ENCODE assay signal across 23 cellular contexts in genomic region chr3:120468635-120469295, GRCh38. TPM values are rescaled to one million over a fixed set of nuclear protein-coding genes. Genes with fewer than 3 reads are reported as not detected.
A peak's percentile ranks its signal among the peaks of the same experiment; 100 is the strongest.
DNase-seq lines count a peak whose midpoint lies in the region; ATAC-seq and TF ChIP-seq lines count a peak whose summit lies in the region.
"Had no signal": no experiment of that assay in that cellular context is flagged by ENCODE, and none has a peak within 500 bp of the region (broad histone marks: within the 10 kb centered on the region; RNA-seq: fewer than 3 reads in every experiment).

No MANE protein-coding gene starts in this region.

- peak overlapping the region; percentile 32; the same call in 1 of the 2 replicates for H3K27ac ChIP-seq in IMR-90 (ENCODE audit: insufficient read depth, low read length)
- H3K27ac ChIP-seq in mesodermal cell (ENCODE audit: low read depth, low read length, severe bottlenecking): peak overlapping the region; percentile 85
- H3K27ac ChIP-seq: BLaER1, lower lobe of right lung, Peyer's patch, psoas muscle, upper lobe of left lung had no signal

- BruUV-seq in Calu3 (replicated peaks; lab: Mats Ljungman, UMichigan): no TSS peak
- no TSS peak for BruUV-seq in IMR-90 (replicated peaks; lab: Mats Ljungman, UMichigan)

- peaks cover 62% of the 10 kb centered on the region for H3K4me1 Mint-ChIP-seq in Calu3 (ENCODE audit: low read depth, unreplicated experiment)
- H3K4me1 Mint-ChIP-seq in activated T-helper 2 cell treated with anti-CD3 and anti-CD28 coated beads, Interferon-gamma antibody, Interleukin-2, Interleukin-4, amounts not matched to agents 10 μg/mL and 5 μg/mL and 100 μg/mL, durations not matched to agents 14 hours and 24 hours and 36 hours (ENCODE audit: low read depth): no peaks in the 10 kb centered on the region
- H3K4me1 Mint-ChIP-seq: activated naive CD8-positive, alpha-beta T cell treated with anti-CD3 and anti-CD28 coated beads, Interleukin-2, amount 50 U/mL, for 24 hours had no signal

- H2AK9ac ChIP-seq in IMR-90 (replicated peaks; ENCODE audit: low read depth, low read length, poor library complexity): no peak overlapping the region

- peak; percentile 15 for DNase-seq in Calu3
- no peak for DNase-seq in IMR-90
- no peak for DNase-seq in epithelial cell of esophagus (ENCODE audit: low read depth)
- DNase-seq in activated T-helper 2 cell treated with anti-CD3 and anti-CD28 coated beads, Interferon-gamma antibody, Interleukin-2, Interleukin-4, amounts not matched to agents 10 μg/mL and 5 μg/mL and 100 μg/mL, durations not matched to agents 14 hours and 24 hours and 36 hours (ENCODE audit: low spot score): no peak
- DNase-seq in SIG-M5 (lab: John Stamatoyannopoulos, UW): no peak
- DNase-seq: activated CD4-positive, alpha-beta T cell treated with anti-CD3 and anti-CD28 coated beads for 1 hour; activated CD8-positive, alpha-beta T cell treated with anti-CD3 and anti-CD28 coated beads, Interleukin-2, amount 10 ng/mL, durations not matched to agents 7 days and 5 days; activated gamma-delta T cell; activated naive CD8-positive, alpha-beta T cell treated with anti-CD3 and anti-CD28 coated beads, Interleukin-2, amount 50 U/mL, for 24 hours; activated T-cell treated with anti-CD3 and anti-CD28 coated beads for 4 hours; Karpas-422; lower lobe of right lung; MV-4-11; NCI-H1694; NCI-H2171; NCI-H524 treated with DMSO at 0.1 percent for 48 hours; Peyer's patch; psoas muscle; upper lobe of left lung had no signal

- H3K36me3 ChIP-seq in IMR-90 (ENCODE audit: control insufficient read depth, insufficient read depth, low read length) (no peaks in the 10 kb centered on the region), mesodermal cell (ENCODE audit: control insufficient read depth, insufficient read depth, low read length) (no peaks in the 10 kb centered on the region)
- H3K36me3 ChIP-seq: BLaER1, lower lobe of right lung, Peyer's patch, upper lobe of left lung had no signal

- TF ChIP-seq CTCF in Calu3 (IDR thresholded peaks at IDR 0.05; ENCODE audit: unreplicated experiment): no peak
- no peak for TF ChIP-seq CTCF in IMR-90 (conservative IDR thresholded peaks at IDR 0.05; ENCODE audit: low read depth, low read length)
- TF ChIP-seq CTCF in epithelial cell of esophagus (IDR thresholded peaks at IDR 0.05; ENCODE audit: insufficient read depth, low read depth, low read length, missing control alignments): peak; percentile 7

- H3K23ac ChIP-seq in IMR-90 (ENCODE audit: low read depth, low read length): 0 out of 2 replicates have a peak overlapping the region, but pooled peaks have one; percentile 1

- no peak overlapping the region for H3K4me2 ChIP-seq in IMR-90 (ENCODE audit: low read depth, low read length)
- H3K4me2 ChIP-seq: BLaER1 had no signal

- H3K4me3 ChIP-seq in IMR-90 (ENCODE audit: insufficient read depth, low read depth, low read length): no peak overlapping the region
- no peak overlapping the region for H3K4me3 ChIP-seq in epithelial cell of esophagus (ENCODE audit: low read length)
- no peak overlapping the region for H3K4me3 ChIP-seq in mesodermal cell (ENCODE audit: extremely low read depth, insufficient read depth, low read length, poor library complexity, severe bottlenecking)
- H3K4me3 ChIP-seq: BLaER1, lower lobe of right lung, Peyer's patch, psoas muscle, upper lobe of left lung had no signal

- peak overlapping the region; percentile 84 for H2BK5ac ChIP-seq in IMR-90 (ENCODE audit: low read depth, low read length, poor library complexity, severe bottlenecking)

- WGBS in IMR-90 (ENCODE audit: extremely low coverage in 2 of 2, insufficient read length in 1 of 2), 2 experiments: 63% methylated on average over 1 of the region's 5 CpGs; no CpG with 5 or more reads in 1 of the 2 experiments
- 75 to 87% methylated on average over 4 of the region's 5 CpGs for WGBS in mesodermal cell (ENCODE audit: insufficient coverage in 2 of 2), 2 experiments

- H3K9ac ChIP-seq in IMR-90 (ENCODE audit: low read depth, low read length): no peak overlapping the region
- H3K9ac ChIP-seq: BLaER1 had no signal

- H4K91ac ChIP-seq in IMR-90 (ENCODE audit: insufficient read depth, low read depth, low read length): peak overlapping the region; percentile 85

- H3K27ac Mint-ChIP-seq in Calu3 (ENCODE audit: unreplicated experiment): peak overlapping the region; percentile 85
- no peak overlapping the region for H3K27ac Mint-ChIP-seq in activated T-helper 2 cell treated with anti-CD3 and anti-CD28 coated beads, Interferon-gamma antibody, Interleukin-2, Interleukin-4, amounts not matched to agents 10 μg/mL and 5 μg/mL and 100 μg/mL, durations not matched to agents 14 hours and 24 hours and 36 hours
- H3K27ac Mint-ChIP-seq: activated CD8-positive, alpha-beta T cell treated with anti-CD3 and anti-CD28 coated beads, Interleukin-2, amount 10 ng/mL, durations not matched to agents 7 days and 5 days; activated naive CD8-positive, alpha-beta T cell treated with anti-CD3 and anti-CD28 coated beads, Interleukin-2, amount 50 U/mL, for 24 hours had no signal

- peak overlapping the region; percentile 87; the same call in 1 of the 3 replicates for H2BK15ac ChIP-seq in IMR-90 (ENCODE audit: low read depth, low read length)

- H3K56ac ChIP-seq in IMR-90 (ENCODE audit: extremely low read depth, insufficient read depth, low read length): no peak overlapping the region

- intact Hi-C loops in Calu3 (cut with micrococcal nuclease; ENCODE audit: unreplicated experiment) (no loop called here), IMR-90 (cut with micrococcal nuclease) (no loop called here)
- intact Hi-C loops in activated T-helper 2 cell treated with anti-CD3 and anti-CD28 coated beads, Interferon-gamma antibody, Interleukin-2, Interleukin-4, amounts not matched to agents 10 μg/mL and 5 μg/mL and 100 μg/mL, durations not matched to agents 14 hours and 24 hours and 36 hours (cut with micrococcal nuclease): no loop called here

- POLR2A ChIA-PET in IMR-90 (lab: Charles Lee; ENCODE audit: unreplicated experiment): no interaction called here

- in situ Hi-C loops in IMR-90 (cut with MboI; ENCODE audit: low sequenced_read_pairs): no loop called here

- peaks cover 6% of the 10 kb centered on the region for H3K9me3 Mint-ChIP-seq in Calu3 (ENCODE audit: low read depth, unreplicated experiment)
- no peaks in the 10 kb centered on the region for H3K9me3 Mint-ChIP-seq in activated T-helper 2 cell treated with anti-CD3 and anti-CD28 coated beads, Interferon-gamma antibody, Interleukin-2, Interleukin-4, amounts not matched to agents 10 μg/mL and 5 μg/mL and 100 μg/mL, durations not matched to agents 14 hours and 24 hours and 36 hours
- H3K9me3 Mint-ChIP-seq: activated naive CD8-positive, alpha-beta T cell treated with anti-CD3 and anti-CD28 coated beads, Interleukin-2, amount 50 U/mL, for 24 hours had no signal

- H3K36me3 Mint-ChIP-seq in Calu3 (ENCODE audit: insufficient read depth, unreplicated experiment): peaks cover 12% of the 10 kb centered on the region
- H3K36me3 Mint-ChIP-seq in activated T-helper 2 cell treated with anti-CD3 and anti-CD28 coated beads, Interferon-gamma antibody, Interleukin-2, Interleukin-4, amounts not matched to agents 10 μg/mL and 5 μg/mL and 100 μg/mL, durations not matched to agents 14 hours and 24 hours and 36 hours (ENCODE audit: low read depth): no peaks in the 10 kb centered on the region

- peak overlapping the region; percentile 38; the same call in 1 of the 2 replicates for H4K5ac ChIP-seq in IMR-90 (ENCODE audit: low read depth, low read length)

- H3K4ac ChIP-seq in IMR-90 (ENCODE audit: low read depth, low read length): peak overlapping the region; percentile 68

- no peaks in the 10 kb centered on the region for H3K27me3 Mint-ChIP-seq in Calu3 (ENCODE audit: unreplicated experiment)
- peaks cover 7% of the 10 kb centered on the region for H3K27me3 Mint-ChIP-seq in activated T-helper 2 cell treated with anti-CD3 and anti-CD28 coated beads, Interferon-gamma antibody, Interleukin-2, Interleukin-4, amounts not matched to agents 10 μg/mL and 5 μg/mL and 100 μg/mL, durations not matched to agents 14 hours and 24 hours and 36 hours (ENCODE audit: low read depth)

- peaks cover 21% of the 10 kb centered on the region for H3K4me1 ChIP-seq in IMR-90 (ENCODE audit: control insufficient read depth, insufficient read depth, low read length)
- peaks cover 41% of the 10 kb centered on the region for H3K4me1 ChIP-seq in mesodermal cell (ENCODE audit: control insufficient read depth, insufficient read depth, low read length, poor library complexity, severe bottlenecking)
- H3K4me1 ChIP-seq: BLaER1, lower lobe of right lung, Peyer's patch, psoas muscle had no signal

- CTCF ChIA-PET in Calu3 (lab: Charles Lee) (interaction anchor here (1.1 kb wide), 1 partner anchor 90 kb away, joined by 3 read pairs; no protein-coding TSS in a partner anchor), IMR-90 (lab: Yijun Ruan, JAX) (interaction anchor here (0.6 kb wide), 1 partner anchor 288 kb away, joined by 3 read pairs; no protein-coding TSS in a partner anchor)

- H3K9me3 ChIP-seq in IMR-90 (ENCODE audit: control insufficient read depth, insufficient read depth, low read length) (peaks cover 5% of the 10 kb centered on the region), mesodermal cell (ENCODE audit: control insufficient read depth, low read length) (peaks cover 7% of the 10 kb centered on the region)
- H3K9me3 ChIP-seq: BLaER1, lower lobe of right lung, Peyer's patch, psoas muscle, upper lobe of left lung had no signal

- H3K14ac ChIP-seq in IMR-90 (replicated peaks; ENCODE audit: low read depth, low read length): peak overlapping the region; percentile 73

- TF ChIP-seq POLR2A in IMR-90 (IDR thresholded peaks at IDR 0.05; ENCODE audit: low read depth, low read length): no peak

- H3K18ac ChIP-seq in IMR-90 (ENCODE audit: low read depth, low read length): peak overlapping the region; percentile 95; the same call in 1 of the 2 replicates

- H4K8ac ChIP-seq in IMR-90 (ENCODE audit: low read depth in 2 of 2, low read length in 2 of 2): peak overlapping the region; percentile 79 to 85

- H3K9me1 ChIP-seq in IMR-90 (ENCODE audit: insufficient read depth, low read length): peaks cover 7% of the 10 kb centered on the region; the same call in 1 of the 2 replicates

- H2BK120ac ChIP-seq in IMR-90 (ENCODE audit: low read depth, low read length): peak overlapping the region; percentile 92

- H2AFZ ChIP-seq in IMR-90 (replicated peaks; ENCODE audit: low read length, poor library complexity): peak overlapping the region; percentile 19

- peaks cover 0 to 10% of the 10 kb centered on the region in 2 experiments; a peak in 2 of 4 replicates for H3K79me1 ChIP-seq in IMR-90 (ENCODE audit: low read depth in 1 of 2, low read length in 2 of 2)

- H2BK20ac ChIP-seq in IMR-90 (ENCODE audit: low read depth, low read length): peak overlapping the region; percentile 82

- no peaks in the 10 kb centered on the region for H4K20me1 ChIP-seq in IMR-90 (ENCODE audit: insufficient read depth, low read length)
- H4K20me1 ChIP-seq: BLaER1 had no signal

- H3K4me3 Mint-ChIP-seq in Calu3 (ENCODE audit: low read depth, unreplicated experiment): no peak overlapping the region
- no peak overlapping the region for H3K4me3 Mint-ChIP-seq in activated T-helper 2 cell treated with anti-CD3 and anti-CD28 coated beads, Interferon-gamma antibody, Interleukin-2, Interleukin-4, amounts not matched to agents 10 μg/mL and 5 μg/mL and 100 μg/mL, durations not matched to agents 14 hours and 24 hours and 36 hours (ENCODE audit: low read depth)
- H3K4me3 Mint-ChIP-seq: activated CD8-positive, alpha-beta T cell treated with anti-CD3 and anti-CD28 coated beads, Interleukin-2, amount 10 ng/mL, durations not matched to agents 7 days and 5 days; activated naive CD8-positive, alpha-beta T cell treated with anti-CD3 and anti-CD28 coated beads, Interleukin-2, amount 50 U/mL, for 24 hours had no signal

- no peak for TF ChIP-seq RAD21 in IMR-90 (IDR thresholded peaks at IDR 0.05; ENCODE audit: low read length)

- no peak for ATAC-seq in IMR-90 (ENCODE audit: low read depth)
- ATAC-seq in HG02884 (IDR thresholded peaks at IDR 0.05; ENCODE audit: unreplicated experiment): no peak
- no peak for ATAC-seq in GM19351 (IDR thresholded peaks at IDR 0.05; ENCODE audit: unreplicated experiment)
- ATAC-seq: activated CD8-positive, alpha-beta T cell treated with anti-CD3 and anti-CD28 coated beads, Interleukin-2, amount 10 ng/mL, durations not matched to agents 7 days and 5 days; activated naive CD8-positive, alpha-beta T cell treated with anti-CD3 and anti-CD28 coated beads, Interleukin-2, amount 50 U/mL, for 24 hours; psoas muscle had no signal

- H2AK5ac ChIP-seq in IMR-90 (ENCODE audit: low read depth, low read length): peak overlapping the region; percentile 92

- dilution Hi-C loops in IMR-90 (cut with HindIII; ENCODE audit: low sequenced_read_pairs, unreplicated experiment): no loop called here

- no peaks in the 10 kb centered on the region for H3K27me3 ChIP-seq in IMR-90 (ENCODE audit: control insufficient read depth, insufficient read depth, low read length)
- H3K27me3 ChIP-seq: BLaER1, Peyer's patch, upper lobe of left lung had no signal

RNA-seq across cellular contexts. Expression of gene FSTL1, which starts 18.0 kb away (rescaled TPM):
- total RNA-seq in Calu3 (2022): 10.0 and 18.5 TPM in 2 replicates
- total RNA-seq in IMR-90 (2012; rRNA removed): 1,097 and 1,642 TPM in 2 replicates
- 864 and 916 TPM in 2 replicates for polyA plus RNA-seq in IMR-90 (2012; rRNA removed)
- 367 and 446 TPM in 2 replicates for polyA plus RNA-seq in IMR-90 (2012; cell fraction: cytosol; rRNA removed)
- polyA plus RNA-seq in IMR-90 (2012; cell fraction: nucleus; rRNA removed; ENCODE audit: low replicate concordance): 302 and 555 TPM in 2 replicates
- polyA plus RNA-seq in mesodermal cell (2013, experiment 1 of 2): 649 TPM
- polyA plus RNA-seq in mesodermal cell (2013, experiment 2 of 2): 512 TPM
- total RNA-seq in activated T-helper 2 cell treated with anti-CD3 and anti-CD28 coated beads, Interferon-gamma antibody, Interleukin-2, Interleukin-4, amounts not matched to agents 10 μg/mL and 5 μg/mL and 100 μg/mL, durations not matched to agents 14 hours and 24 hours and 36 hours: 0.14 and 0.16 TPM in 2 replicates

Comparison
In these comparisons a context has a peak if more than half of its experiments do, and no peak if none do; other contexts are left out.
1. RNA of gene FSTL1, which starts 18.0 kb away (total RNA-seq): 1,097 to 1,642 TPM in IMR-90; 10.0 to 18.5 TPM in Calu3 and 0.14 to 0.16 TPM in activated T-helper 2 cell treated with anti-CD3 and anti-CD28 coated beads, Interferon-gamma antibody, Interleukin-2, Interleukin-4, amounts not matched to agents 10 μg/mL and 5 μg/mL and 100 μg/mL, durations not matched to agents 14 hours and 24 hours and 36 hours; every median in the first group is over 10 times any median in the second.